Comparison of ENCODE assay signal across 31 cellular contexts in genomic region chr3:56118968-56119367, GRCh38.
"Had no signal": no experiment of that assay in that cellular context is flagged by ENCODE, and none has a peak within 500 bp of the region (broad histone marks: within the 10 kb centered on the region; RNA-seq: fewer than 3 reads in every experiment).

No MANE protein-coding gene starts in this region.

- H3K36me3 Mint-ChIP-seq: activated CD8-positive, alpha-beta memory T cell treated with anti-CD3 and anti-CD28 coated beads, Interleukin-2, amount 10 ng/mL, durations not matched to agents 7 days and 5 days; activated naive CD4-positive, alpha-beta T cell treated with anti-CD3 and anti-CD28 coated beads, Interleukin-2, amount 50 U/mL, for 72 hours had no signal

- H3K9me3 ChIP-seq: SJSA1 had no signal

- H3K9me3 Mint-ChIP-seq: activated T-cell treated with anti-CD3 and anti-CD28 coated beads, Interleukin-2, amount 50 U/mL, for 24 hours; activated T-helper 1 cell treated with anti-CD3 and anti-CD28 coated beads, Interleukin-12 subunit alpha, Interleukin-12 subunit beta, Interleukin-2, Interleukin-4 antibody, amounts not matched to agents 30 ng/mL and 10 ng/mL and 1 ng/mL, durations not matched to agents 14 hours and 24 hours and 36 hours had no signal

- H3K27me3 Mint-ChIP-seq: activated CD4-positive, alpha-beta T cell treated with anti-CD3 and anti-CD28 coated beads, Interleukin-2, amount 10 ng/mL, durations not matched to agents 24 days and 14 days; activated CD8-positive, alpha-beta memory T cell treated with anti-CD3 and anti-CD28 coated beads, Interleukin-2, amount 10 ng/mL, durations not matched to agents 7 days and 5 days; activated naive CD8-positive, alpha-beta T cell treated with anti-CD3 and anti-CD28 coated beads, Interleukin-2, amount 50 U/mL, for 24 hours; brain had no signal

- H3K36me3 ChIP-seq: SJSA1 had no signal

- ATAC-seq: activated CD8-positive, alpha-beta memory T cell treated with anti-CD3 and anti-CD28 coated beads, Interleukin-2, amount 10 ng/mL, durations not matched to agents 7 days and 5 days; activated naive CD4-positive, alpha-beta T cell treated with anti-CD3 and anti-CD28 coated beads, Interleukin-2, amount 50 U/mL, for 72 hours; activated naive CD8-positive, alpha-beta T cell treated with anti-CD3 and anti-CD28 coated beads, Interleukin-2, amount 50 U/mL, for 24 hours; Panc1; SK-N-SH treated with all-trans-retinoic acid at 6 μM for 48 hours; WTC11 had no signal

- H3K27me3 ChIP-seq: SJSA1 had no signal

- H3K27ac ChIP-seq: RWPE1, SJSA1 had no signal

- H3K4me3 ChIP-seq: SJSA1 had no signal

- H3K4me3 Mint-ChIP-seq: activated CD4-positive, alpha-beta T cell treated with anti-CD3 and anti-CD28 coated beads, Interleukin-2, amount 10 ng/mL, durations not matched to agents 24 days and 14 days; activated CD8-positive, alpha-beta memory T cell treated with anti-CD3 and anti-CD28 coated beads, Interleukin-2, amount 10 ng/mL, durations not matched to agents 7 days and 5 days; activated naive CD8-positive, alpha-beta T cell treated with anti-CD3 and anti-CD28 coated beads, Interleukin-2, amount 50 U/mL, for 24 hours; activated T-cell treated with anti-CD3 and anti-CD28 coated beads, Interleukin-2, amount 50 U/mL, for 24 hours; activated T-helper 1 cell treated with anti-CD3 and anti-CD28 coated beads, Interleukin-12 subunit alpha, Interleukin-12 subunit beta, Interleukin-2, Interleukin-4 antibody, amounts not matched to agents 30 ng/mL and 10 ng/mL and 1 ng/mL, durations not matched to agents 14 hours and 24 hours and 36 hours; brain; IgD-negative memory B cell; T-helper 1 cell treated with Interleukin-12 subunit alpha and Interleukin-12 subunit beta and Interleukin-4 antibody, amounts not matched to agents 30 μg/mL and 1 μg/mL, for 36 hours; WTC11 had no signal

- H3K4me1 Mint-ChIP-seq: activated CD4-positive, alpha-beta T cell treated with anti-CD3 and anti-CD28 coated beads, Interleukin-2, amount 10 ng/mL, durations not matched to agents 24 days and 14 days; activated CD8-positive, alpha-beta memory T cell treated with anti-CD3 and anti-CD28 coated beads, Interleukin-2, amount 10 ng/mL, durations not matched to agents 7 days and 5 days; activated naive CD8-positive, alpha-beta T cell treated with anti-CD3 and anti-CD28 coated beads, Interleukin-2, amount 50 U/mL, for 24 hours; IgD-negative memory B cell had no signal

- DNase-seq: activated CD4-positive, alpha-beta T cell treated with anti-CD3 and anti-CD28 coated beads for 1 hour; activated CD4-positive, alpha-beta T cell treated with anti-CD3 and anti-CD28 coated beads, Interleukin-2, amount 10 ng/mL, durations not matched to agents 24 days and 14 days; activated CD4-positive, alpha-beta T cell treated with anti-CD3 and anti-CD28 coated beads, Interleukin-2, amount 50 U/mL, for 48 hours; activated CD8-positive, alpha-beta memory T cell treated with anti-CD3 and anti-CD28 coated beads, Interleukin-2, amount 10 ng/mL, durations not matched to agents 7 days and 5 days; activated effector memory CD4-positive, alpha-beta T cell treated with Interleukin-2 at 50 U/mL for 16 hours; activated naive CD4-positive, alpha-beta T cell treated with Interleukin-2 at 50 U/mL for 16 hours; activated naive CD8-positive, alpha-beta T cell treated with anti-CD3 and anti-CD28 coated beads, Interleukin-2, amount 50 U/mL, for 24 hours; activated T-cell treated with anti-CD3 and anti-CD28 coated beads, Interleukin-2, amount 50 U/mL, for 24 hours; amniotic stem cell; NCI-H1092 treated with DMSO at 0.1 percent for 48 hours; NCI-H1417 treated with DMSO at 0.1 percent for 48 hours; NCI-H1694; NCI-H2029; NCI-H2107; NCI-H2171 treated with DMSO at 0.1 percent for 48 hours; NCI-H345; NCI-H510A; NCI-H526 treated with DMSO at 0.1 percent for 48 hours; NK-92 treated with Interleukin-12 subunit alpha and Interleukin-12 subunit beta, amount 100 ng/mL, for 24 hours; OCI-M1; SHP77 had no signal

- H3K27ac Mint-ChIP-seq: activated CD4-positive, alpha-beta T cell treated with anti-CD3 and anti-CD28 coated beads, Interleukin-2, amount 10 ng/mL, durations not matched to agents 24 days and 14 days; activated CD8-positive, alpha-beta memory T cell treated with anti-CD3 and anti-CD28 coated beads, Interleukin-2, amount 10 ng/mL, durations not matched to agents 7 days and 5 days; activated naive CD4-positive, alpha-beta T cell treated with anti-CD3 and anti-CD28 coated beads, Interleukin-2, amount 50 U/mL, for 72 hours; activated naive CD8-positive, alpha-beta T cell treated with anti-CD3 and anti-CD28 coated beads, Interleukin-2, amount 50 U/mL, for 24 hours; activated T-cell treated with anti-CD3 and anti-CD28 coated beads, Interleukin-2, amount 50 U/mL, for 24 hours; activated T-helper 1 cell treated with anti-CD3 and anti-CD28 coated beads, Interleukin-12 subunit alpha, Interleukin-12 subunit beta, Interleukin-2, Interleukin-4 antibody, amounts not matched to agents 30 ng/mL and 10 ng/mL and 1 ng/mL, durations not matched to agents 14 hours and 24 hours and 36 hours; IgD-negative memory B cell; T-helper 1 cell treated with Interleukin-12 subunit alpha and Interleukin-12 subunit beta and Interleukin-4 antibody, amounts not matched to agents 30 μg/mL and 1 μg/mL, for 36 hours; WTC11 had no signal
